Comparison of ENCODE assay signal across 16 cellular contexts in genomic region chr7:140678081-140678815, GRCh38. TPM values are rescaled to one million over a fixed set of nuclear protein-coding genes. Genes with fewer than 3 reads are reported as not detected.
DNase-seq lines count a peak whose midpoint lies in the region; ATAC-seq and TF ChIP-seq lines count a peak whose summit lies in the region.
"Had no signal": no experiment of that assay in that cellular context is flagged by ENCODE, and none has a peak within 500 bp of the region (broad histone marks: within the 10 kb centered on the region; RNA-seq: fewer than 3 reads in every experiment).

No MANE protein-coding gene starts in this region.

- ATAC-seq in WTC11 (no peak), psoas muscle (no peak)
- ATAC-seq in activated CD4-positive, alpha-beta T cell treated with anti-CD3 and anti-CD28 coated beads for 36 hours = no peak

- peaks cover 14% of the 10 kb centered on the region for H3K4me1 Mint-ChIP-seq in MCF 10A (ENCODE audit: insufficient read depth, unreplicated experiment)
- H3K4me1 Mint-ChIP-seq in WTC11 = no peaks in the 10 kb centered on the region
- H3K4me1 Mint-ChIP-seq in activated CD4-positive, alpha-beta T cell treated with anti-CD3 and anti-CD28 coated beads for 36 hours = peaks cover 30% of the 10 kb centered on the region

- CTCF ChIA-PET in MCF 10A (lab: Yijun Ruan, JAX) (interaction anchor here (0.6 to 1.8 kb wide), 4 partner anchors 25 to 193 kb away, joined by 3 to 5 read pairs (median 3); no protein-coding TSS in a partner anchor), mammary epithelial cell (lab: Charles Lee; ENCODE audit: low non-redundant PET) (no interaction called here), WTC11 (lab: Charles Lee) (interaction anchor here (1.4 kb wide), 1 partner anchor 13 kb away, joined by 3 read pairs; no protein-coding TSS in a partner anchor)
- CTCF ChIA-PET in activated CD4-positive, alpha-beta T cell treated with anti-CD3 and anti-CD28 coated beads for 36 hours (lab: Charles Lee) = no interaction called here

- TF ChIP-seq EP300 in stomach (IDR thresholded peaks at IDR 0.05) = no peak

- POLR2A ChIA-PET in MCF 10A (lab: Yijun Ruan, JAX) = no interaction called here
- POLR2A ChIA-PET in WTC11 (lab: Charles Lee) = no interaction called here
- POLR2A ChIA-PET in activated CD4-positive, alpha-beta T cell treated with anti-CD3 and anti-CD28 coated beads for 36 hours (lab: Charles Lee) = no interaction called here

- dilution Hi-C loops in mammary epithelial cell (cut with HindIII; ENCODE audit: low sequenced_read_pairs) = no loop called here

- BruUV-seq in MCF 10A (replicated peaks; lab: Mats Ljungman, UMichigan) = no TSS peak
- BruUV-seq in mammary epithelial cell (replicated peaks; lab: Mats Ljungman, UMichigan) = no TSS peak

- no peak for TF ChIP-seq POLR2A in stomach (IDR thresholded peaks at IDR 0.05)

- in situ Hi-C loops in mammary epithelial cell (cut with MboI; ENCODE audit: low sequenced_read_pairs in 2 of 2) = loop anchor here in 1 of 2 donors (10.0 kb wide), 1 partner anchor 337 kb away; the partner anchor contains the start of gene MRPS33

- H3K4me3 Mint-ChIP-seq in MCF 10A (ENCODE audit: unreplicated experiment) = no peak overlapping the region
- H3K4me3 Mint-ChIP-seq in WTC11 = no peak overlapping the region
- no peak overlapping the region for H3K4me3 Mint-ChIP-seq in activated CD4-positive, alpha-beta T cell treated with anti-CD3 and anti-CD28 coated beads for 36 hours

- no peak for DNase-seq in MCF 10A (ENCODE audit: unreplicated experiment)
- no peak for DNase-seq in mammary epithelial cell
- DNase-seq in WTC11 (ENCODE audit: low spot score) = no peak
- peak; percentile 78 for DNase-seq in mesenteric fat pad (ENCODE audit: low spot score)
- peak; percentile 20 for DNase-seq in stomach
- DNase-seq in NCI-H1694 (lab: John Stamatoyannopoulos, UW) = no peak
- DNase-seq in psoas muscle = no peak
- no peak for DNase-seq in activated CD4-positive, alpha-beta T cell treated with anti-CD3 and anti-CD28 coated beads for 36 hours
- DNase-seq: DMS 273 treated with DMSO at 0.1 percent for 48 hours, NCI-H187 treated with DMSO at 0.1 percent for 48 hours, NCI-H2171, NCI-H446 treated with DMSO at 0.1 percent for 48 hours, NCI-H748 treated with DMSO at 0.1 percent for 48 hours had no signal

- H4K20me1 ChIP-seq in mammary epithelial cell (ENCODE audit: insufficient read depth, low read length) = no peaks in the 10 kb centered on the region

- H3K9me3 ChIP-seq in mammary epithelial cell (replicated peaks; ENCODE audit: insufficient read depth, low read length) (no peaks in the 10 kb centered on the region), stomach (no peaks in the 10 kb centered on the region), psoas muscle (no peaks in the 10 kb centered on the region)
- H3K9me3 ChIP-seq: BLaER1 treated with 17β-estradiol and CSF1 and Interleukin-3, amounts not matched to agents 10 nM and 100 nM; HAP-1 had no signal

- no peak overlapping the region for H3K4me2 ChIP-seq in mammary epithelial cell (ENCODE audit: insufficient read depth, low read depth, low read length)
- H3K4me2 ChIP-seq: BLaER1 treated with 17β-estradiol and CSF1 and Interleukin-3, amounts not matched to agents 10 nM and 100 nM had no signal

- TF ChIP-seq CTCF in MCF 10A (IDR thresholded peaks at IDR 0.05; ENCODE audit: unreplicated experiment) = no peak
- no peak for TF ChIP-seq CTCF in mammary epithelial cell (conservative IDR thresholded peaks at IDR 0.05 in 1 of 2, IDR thresholded peaks at IDR 0.05 in 1 of 2; ENCODE audit: extremely low read depth in 1 of 2, insufficient read depth in 1 of 2, low read depth in 1 of 2, low read length in 2 of 2)
- no peak for TF ChIP-seq CTCF in WTC11 (IDR thresholded peaks at IDR 0.05)
- no peak for TF ChIP-seq CTCF in stomach (IDR thresholded peaks at IDR 0.05)
- TF ChIP-seq CTCF in psoas muscle (IDR thresholded peaks at IDR 0.05) = no peak

- H3K9me3 Mint-ChIP-seq in MCF 10A (ENCODE audit: unreplicated experiment) (no peaks in the 10 kb centered on the region), WTC11 (no peaks in the 10 kb centered on the region)
- H3K9me3 Mint-ChIP-seq in activated CD4-positive, alpha-beta T cell treated with anti-CD3 and anti-CD28 coated beads for 36 hours (ENCODE audit: low read depth) = no peaks in the 10 kb centered on the region

- no peak overlapping the region for H3K9ac ChIP-seq in mammary epithelial cell (ENCODE audit: insufficient read depth, low read length)
- H3K9ac ChIP-seq: BLaER1 treated with 17β-estradiol and CSF1 and Interleukin-3, amounts not matched to agents 10 nM and 100 nM had no signal

- H3K27me3 ChIP-seq in mammary epithelial cell (ENCODE audit: insufficient read depth, low read length) (no peaks in the 10 kb centered on the region), stomach (no peaks in the 10 kb centered on the region), psoas muscle (ENCODE audit: insufficient read depth in 3 of 3, low read length in 2 of 3) (no peaks in the 10 kb centered on the region)
- H3K27me3 ChIP-seq: BLaER1 treated with 17β-estradiol and CSF1 and Interleukin-3, amounts not matched to agents 10 nM and 100 nM had no signal

- H3K27ac Mint-ChIP-seq in MCF 10A (ENCODE audit: low read depth, unreplicated experiment) = peak overlapping the region; percentile 71
- H3K27ac Mint-ChIP-seq in WTC11 = peak overlapping the region; percentile 45; the same call in 1 of the 2 replicates
- H3K27ac Mint-ChIP-seq in activated CD4-positive, alpha-beta T cell treated with anti-CD3 and anti-CD28 coated beads for 36 hours = no peak overlapping the region

- H2AFZ ChIP-seq in mammary epithelial cell (ENCODE audit: low read depth, low read length) = no peak overlapping the region

- H3K36me3 Mint-ChIP-seq in MCF 10A (ENCODE audit: insufficient read depth, unreplicated experiment) (peaks cover 63% of the 10 kb centered on the region), WTC11 (peaks cover 12% of the 10 kb centered on the region)
- peaks cover 47% of the 10 kb centered on the region for H3K36me3 Mint-ChIP-seq in activated CD4-positive, alpha-beta T cell treated with anti-CD3 and anti-CD28 coated beads for 36 hours (ENCODE audit: low read depth)

- H3K4me1 ChIP-seq in mammary epithelial cell (ENCODE audit: insufficient read depth, low read length) (peaks cover 20% of the 10 kb centered on the region), stomach (peaks cover 16 to 31% (median 24%) of the 10 kb centered on the region in 4 donors), psoas muscle (peaks cover 26% of the 10 kb centered on the region)

- intact Hi-C loops in MCF 10A (cut with micrococcal nuclease) (loop anchor here (5.0 kb wide), 1 partner anchor 334 kb away; the partner anchor contains the start of gene MRPS33), mammary epithelial cell (cut with micrococcal nuclease) (no loop called here), stomach (cut with DNase I; ENCODE audit: low total_unique reads) (no loop called here), psoas muscle (cut with DNase I) (loop anchor here in 1 of 2 donors (10.0 kb wide), 1 partner anchor 337 kb away; the partner anchor contains the start of gene MRPS33)
- intact Hi-C loops in activated CD4-positive, alpha-beta T cell treated with anti-CD3 and anti-CD28 coated beads for 36 hours (cut with DNase I, micrococcal nuclease) = loop anchor here in 1 of 2 experiments (10.0 kb wide), 2 partner anchors 503 to 1313 kb away; partner anchors contain the start of gene KDM7A

- H3K4me3 ChIP-seq in mammary epithelial cell (replicated peaks in 1 of 3; ENCODE audit: insufficient read depth in 1 of 3, low read depth in 2 of 3, low read length in 3 of 3) (no peak overlapping the region), stomach (no peak overlapping the region), psoas muscle (no peak overlapping the region)
- H3K4me3 ChIP-seq: BLaER1 treated with 17β-estradiol and CSF1 and Interleukin-3, amounts not matched to agents 10 nM and 100 nM; HAP-1 had no signal

- H3K36me3 ChIP-seq in mammary epithelial cell (ENCODE audit: insufficient read depth, low read length) (no peaks in the 10 kb centered on the region), stomach (peaks cover 20 to 64% (median 51%) of the 10 kb centered on the region in 4 donors), psoas muscle (ENCODE audit: insufficient read depth in 1 of 2, low read depth in 1 of 2) (peaks cover 0 to 42% of the 10 kb centered on the region in 2 donors)

- no peaks in the 10 kb centered on the region for H3K79me2 ChIP-seq in mammary epithelial cell (ENCODE audit: insufficient read depth, low read length)

- H3K27ac ChIP-seq in mammary epithelial cell (ENCODE audit: insufficient read depth, low read depth, low read length) = no peak overlapping the region
- H3K27ac ChIP-seq in stomach = no peak overlapping the region
- no peak overlapping the region for H3K27ac ChIP-seq in psoas muscle
- H3K27ac ChIP-seq: BLaER1 treated with 17β-estradiol and CSF1 and Interleukin-3, amounts not matched to agents 10 nM and 100 nM; HL-60 had no signal

- WGBS in mammary epithelial cell (ENCODE audit: low coverage, missing lambda C conversion rate) = 97% methylated on average over 18 of the region's 20 CpGs
- WGBS in stomach, 5 donors = 93 to 97% (median 95%) methylated on average over 20 of the region's 20 CpGs
- 93 to 98% (median 94%) methylated on average over 20 of the region's 20 CpGs for WGBS in psoas muscle, 3 donors

- H3K27me3 Mint-ChIP-seq in MCF 10A (ENCODE audit: insufficient read depth, unreplicated experiment) = no peaks in the 10 kb centered on the region
- H3K27me3 Mint-ChIP-seq in WTC11 (ENCODE audit: low read depth) = no peaks in the 10 kb centered on the region
- no peaks in the 10 kb centered on the region for H3K27me3 Mint-ChIP-seq in activated CD4-positive, alpha-beta T cell treated with anti-CD3 and anti-CD28 coated beads for 36 hours

RNA-seq across cellular contexts. Expression of gene ADCK2, which starts 5.5 kb away (rescaled TPM):
- 22.2 and 27.8 TPM in 2 replicates for total RNA-seq in MCF 10A (2022)
- total RNA-seq in mammary epithelial cell = 10 to 100 TPM; 21.8 to 22.4 TPM
- 14.4 TPM for polyA plus RNA-seq in mammary epithelial cell
- polyA minus RNA-seq in mammary epithelial cell = 17.4 TPM
- 10.1 to 12.7 TPM (median 12.0 TPM) in 3 replicates for total RNA-seq in WTC11 (2021)
- 13.3 TPM for total RNA-seq in mesenteric fat pad
- 10 to 100 TPM in 4 of 5 donors, 1 to 10 TPM in 1; 2.7 to 62.3 (median 22.0) TPM for total RNA-seq in stomach
- polyA plus RNA-seq in stomach = 10 to 100 TPM in 2 of 3 donors, 1 to 10 TPM in 1; 8.7 to 20.9 (median 10.5) TPM
- 10 to 100 TPM; 10.7 to 18.1 (median 12.4) TPM for total RNA-seq in psoas muscle
- polyA plus RNA-seq in psoas muscle = 10 to 100 TPM; 12.0 to 26.4 (median 14.2) TPM
- total RNA-seq in activated CD4-positive, alpha-beta T cell treated with anti-CD3 and anti-CD28 coated beads for 36 hours = 10 to 100 TPM; 16.5 to 25.7 TPM

RNA-seq across cellular contexts. Expression of gene NDUFB2, which starts 18.3 kb away (rescaled TPM):
- total RNA-seq in MCF 10A (2022) (166 and 189 TPM in 2 replicates), mammary epithelial cell (100 to 1,000 TPM in 1 of 2 donors, 10 to 100 TPM in 1; 77.0 to 195 TPM), WTC11 (2021) (152 to 170 TPM (median 162 TPM) in 3 replicates), mesenteric fat pad (202 TPM), stomach (100 to 1,000 TPM in 1 of 5 donors, 10 to 100 TPM in 4; 25.2 to 104 (median 89.3) TPM), psoas muscle (100 to 1,000 TPM; 320 to 481 (median 388) TPM)
- polyA plus RNA-seq in mammary epithelial cell (434 TPM), stomach (100 to 1,000 TPM; 311 to 608 (median 464) TPM), psoas muscle (100 to 1,000 TPM; 642 to 768 (median 747) TPM)
- polyA minus RNA-seq in mammary epithelial cell = 78.7 TPM
- total RNA-seq in activated CD4-positive, alpha-beta T cell treated with anti-CD3 and anti-CD28 coated beads for 36 hours = 100 to 1,000 TPM in 1 of 2 experiments, 10 to 100 TPM in 1; 83.8 to 162 TPM

RNA-seq across cellular contexts. Expression of gene DENND2A, which starts 37.6 kb away (rescaled TPM):
- total RNA-seq in MCF 10A (2022) (0.26 TPM in 1 of 2 replicates, not detected in the other), mammary epithelial cell (1 to 10 TPM in 1 of 2 donors, under 1 TPM in 1; 0.17 to 1.6 TPM), WTC11 (2021) (10.0 to 13.6 TPM (median 12.7 TPM) in 3 replicates), mesenteric fat pad (24.6 TPM), stomach (10 to 100 TPM in 1 of 5 donors, 1 to 10 TPM in 4; 4.1 to 17.8 (median 6.2) TPM), psoas muscle (1 to 10 TPM; 3.8 to 8.7 (median 6.0) TPM)
- polyA plus RNA-seq in mammary epithelial cell (0.25 TPM), stomach (10 to 100 TPM in 1 of 3 donors, 1 to 10 TPM in 2; 1.8 to 11.5 (median 8.3) TPM), psoas muscle (1 to 10 TPM; 2.7 to 3.2 (median 2.7) TPM)
- polyA minus RNA-seq in mammary epithelial cell = not detected
- total RNA-seq in activated CD4-positive, alpha-beta T cell treated with anti-CD3 and anti-CD28 coated beads for 36 hours = not detected

Comparison
In these comparisons a context has a peak if more than half of its experiments do, and no peak if none do; other contexts are left out.
1. CTCF ChIA-PET loops: an anchor here in MCF 10A (0.6 to 1.8 kb wide) and WTC11 (1.4 kb wide); none called in mammary epithelial cell and activated CD4-positive, alpha-beta T cell treated with anti-CD3 and anti-CD28 coated beads for 36 hours.
2. DNase-seq: peak in mesenteric fat pad (single experiment) and stomach (single experiment); none in MCF 10A (single experiment), mammary epithelial cell (single experiment), WTC11 (single experiment), NCI-H1694 (single experiment), psoas muscle (0 of 2) and activated CD4-positive, alpha-beta T cell treated with anti-CD3 and anti-CD28 coated beads for 36 hours (single experiment).